8 cellular contexts compared by ENCODE assay signal in genomic region chr17:32445497-32445896, GRCh38. TPM values are rescaled to one million over a fixed set of nuclear protein-coding genes. Genes with fewer than 3 reads are reported as not detected.
DNase-seq lines count a peak whose midpoint lies in the region; ATAC-seq and TF ChIP-seq lines count a peak whose summit lies in the region.

No MANE protein-coding gene starts in this region.

- peaks cover 10% of the 10 kb centered on the region for H3K27me3 Mint-ChIP-seq in activated T-cell treated with anti-CD3 and anti-CD28 coated beads, Interleukin-2, amount 50 U/mL, for 72 hours (ENCODE audit: low read depth)
- peaks cover 23% of the 10 kb centered on the region for H3K27me3 Mint-ChIP-seq in type B pancreatic cell

- H3K27me3 ChIP-seq in lung (ENCODE audit: control insufficient read depth, insufficient read depth), result no peaks in the 10 kb centered on the region

- H3K4me3 Mint-ChIP-seq in activated T-cell treated with anti-CD3 and anti-CD28 coated beads, Interleukin-2, amount 50 U/mL, for 72 hours, result peak overlapping the region; percentile 96 to 97
- peak overlapping the region; percentile 92 for H3K4me3 Mint-ChIP-seq in type B pancreatic cell

- H3K9me3 ChIP-seq in lung (ENCODE audit: control insufficient read depth in 2 of 2, insufficient read depth in 1 of 2, low read length in 1 of 2), result no peaks in the 10 kb centered on the region

- H3K27ac Mint-ChIP-seq in activated T-cell treated with anti-CD3 and anti-CD28 coated beads, Interleukin-2, amount 50 U/mL, for 72 hours, result peak overlapping the region; percentile 97
- H3K27ac Mint-ChIP-seq in type B pancreatic cell, result peak overlapping the region; percentile 85

- no peak for DNase-seq in activated T-cell treated with anti-CD3 and anti-CD28 coated beads, Interleukin-2, amount 50 U/mL, for 72 hours
- DNase-seq in activated T-cell treated with anti-CD3 and anti-CD28 coated beads for 4 hours, result no peak
- DNase-seq in astrocyte of the spinal cord (ENCODE audit: low read depth, low spot score), result no peak
- no peak for DNase-seq in lung (ENCODE audit: low spot score)
- no peak for DNase-seq in type B pancreatic cell (ENCODE audit: extremely low spot score, unreplicated experiment)
- no peak for DNase-seq in NK-92 treated with Interleukin-12 subunit alpha and Interleukin-12 subunit beta, amount 100 ng/mL, for 24 hours (lab: John Stamatoyannopoulos, UW)
- DNase-seq in DMS79 (lab: John Stamatoyannopoulos, UW), result no peak
- no peak for DNase-seq in NCI-H446 treated with DMSO at 0.1 percent for 48 hours (lab: John Stamatoyannopoulos, UW)

- H3K4me3 ChIP-seq in astrocyte of the spinal cord (ENCODE audit: low read depth, low read length) (peak overlapping the region; percentile 98), lung (peak overlapping the region; percentile 91)

- peaks cover 16 to 20% of the 10 kb centered on the region in 2 donors for H3K36me3 Mint-ChIP-seq in activated T-cell treated with anti-CD3 and anti-CD28 coated beads, Interleukin-2, amount 50 U/mL, for 72 hours (ENCODE audit: insufficient read depth in 2 of 2)
- peaks cover 14% of the 10 kb centered on the region for H3K36me3 Mint-ChIP-seq in type B pancreatic cell

- ATAC-seq in activated T-cell treated with anti-CD3 and anti-CD28 coated beads, Interleukin-2, amount 50 U/mL, for 72 hours (replicated peaks in 1 of 2), result no peak
- ATAC-seq in lung (ENCODE audit: insufficient read depth, low FRiP score), result no peak

- in situ Hi-C loops in astrocyte of the spinal cord (cut with HindIII; ENCODE audit: low sequenced_read_pairs), result no loop called here

- no peaks in the 10 kb centered on the region for H3K9me3 Mint-ChIP-seq in activated T-cell treated with anti-CD3 and anti-CD28 coated beads, Interleukin-2, amount 50 U/mL, for 72 hours
- no peaks in the 10 kb centered on the region for H3K9me3 Mint-ChIP-seq in type B pancreatic cell

- H3K27ac ChIP-seq in lung (ENCODE audit: low read depth in 1 of 2, low read length in 1 of 2), result peak overlapping the region in 1 of 2 donors; percentile 89

- H3K4me1 ChIP-seq in lung (ENCODE audit: control insufficient read depth in 2 of 2, insufficient read depth in 2 of 2, low read length in 2 of 2), result peaks cover 2 to 8% of the 10 kb centered on the region in 2 donors

- H3K36me3 ChIP-seq in lung (ENCODE audit: control insufficient read depth in 2 of 2, insufficient read depth in 2 of 2, low read length in 2 of 2), result peaks cover 7 to 10% of the 10 kb centered on the region in 2 donors

- H3K4me1 Mint-ChIP-seq in activated T-cell treated with anti-CD3 and anti-CD28 coated beads, Interleukin-2, amount 50 U/mL, for 72 hours (ENCODE audit: low read depth), result peaks cover 48% of the 10 kb centered on the region
- peaks cover 18% of the 10 kb centered on the region for H3K4me1 Mint-ChIP-seq in type B pancreatic cell (ENCODE audit: unreplicated experiment)

- TF ChIP-seq CTCF in astrocyte of the spinal cord (IDR thresholded peaks at IDR 0.05; ENCODE audit: low read depth, low read length) (no peak), lung (IDR thresholded peaks at IDR 0.05; ENCODE audit: control extremely low read depth, extremely low read depth) (no peak), type B pancreatic cell (conservative IDR thresholded peaks at IDR 0.05) (no peak)

- WGBS in lung, 2 donors, result 21 to 28% methylated on average over 6 of the region's 6 CpGs

RNA-seq across cellular contexts. Expression of gene PSMD11, which starts 1.2 kb away (rescaled TPM):
- 100 to 1,000 TPM; 131 to 134 TPM for total RNA-seq in activated T-cell treated with anti-CD3 and anti-CD28 coated beads, Interleukin-2, amount 50 U/mL, for 72 hours
- 10 to 100 TPM; 74.1 to 87.9 TPM for total RNA-seq in lung
- 10 to 100 TPM; 47.8 to 61.2 TPM for polyA plus RNA-seq in lung
- total RNA-seq in type B pancreatic cell (ENCODE audit: low replicate concordance), result 109 and 117 TPM in 2 replicates

RNA-seq across cellular contexts. Expression of gene CDK5R1, which starts 41.3 kb away (rescaled TPM):
- total RNA-seq in activated T-cell treated with anti-CD3 and anti-CD28 coated beads, Interleukin-2, amount 50 U/mL, for 72 hours, result 10 to 100 TPM; 22.5 to 24.6 TPM
- total RNA-seq in lung, result 1 to 10 TPM; 1.7 to 2.2 TPM
- under 1 TPM; 0.41 to 1.00 TPM for polyA plus RNA-seq in lung
- total RNA-seq in type B pancreatic cell (ENCODE audit: low replicate concordance), result 6.9 and 9.7 TPM in 2 replicates
